7 cellular contexts compared by ENCODE assay signal in the genomic region with DNA sequence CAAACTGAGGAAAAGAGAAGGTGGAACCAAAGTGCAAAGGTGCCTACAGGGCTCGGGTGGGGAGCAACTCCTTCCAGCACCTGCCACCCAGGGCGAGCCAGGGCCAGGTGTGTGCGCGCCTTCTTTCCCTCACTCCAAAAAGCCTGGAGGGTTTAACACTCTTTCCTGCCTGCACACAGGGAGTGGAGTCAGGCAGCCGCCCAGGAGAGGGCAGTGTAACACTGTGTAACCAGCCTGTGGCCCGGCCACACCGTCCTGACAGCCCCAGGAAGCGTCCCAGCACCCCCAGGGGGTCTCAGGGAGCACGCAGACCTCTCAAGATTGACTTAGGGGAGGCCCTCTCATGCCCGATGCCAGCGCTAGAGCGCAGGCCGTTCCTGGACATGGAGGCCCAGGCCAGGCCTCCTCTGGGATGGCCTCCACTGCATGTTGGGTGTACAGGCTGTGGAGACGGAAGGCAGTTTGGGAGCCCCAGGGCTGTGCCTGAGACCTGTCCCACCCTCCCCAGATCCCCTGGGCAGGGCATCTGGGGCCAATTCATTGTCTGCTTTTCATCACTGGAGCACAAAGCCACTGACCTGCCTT. TPM values are rescaled to one million over a fixed set of nuclear protein-coding genes. Genes with fewer than 3 reads are reported as not detected.
DNase-seq lines count a peak whose midpoint lies in the region; FAIRE-seq and TF ChIP-seq lines count a peak whose summit lies in the region.

No MANE protein-coding gene starts in this region.

- FAIRE-seq in G401.6 (lab: Jason Lieb, UNC) = peak; percentile 57
- no peak for FAIRE-seq in H54 (lab: Jason Lieb, UNC)
- no peak for FAIRE-seq in frontal cortex (lab: Jason Lieb, UNC)

- H3K27ac ChIP-seq in VCaP = peak overlapping the region; percentile 64

- TF ChIP-seq POLR2A in H54 (IDR thresholded peaks at IDR 0.05; ENCODE audit: low read depth, low read length) = no peak

- peak; percentile 89 for TF ChIP-seq CTCF in VCaP (conservative IDR thresholded peaks at IDR 0.05)

- DNase-seq in H54 (ENCODE audit: insufficient read length, low spot score) (peak; percentile 78), NCI-H146 treated with DMSO at 0.1 percent for 48 hours (lab: John Stamatoyannopoulos, UW; ENCODE audit: unreplicated experiment) (peak; percentile 45), foreskin melanocyte (peak; percentile 65), renal cortical epithelial cell (ENCODE audit: low read depth) (peak; percentile 21), frontal cortex (ENCODE audit: low spot score in 2 of 2) (no peak)

RNA-seq across cellular contexts. Expression of a gene that starts 13.4 kb away (rescaled TPM):
- total RNA-seq in renal cortical epithelial cell (24.8 and 30.8 TPM in 2 replicates), frontal cortex (15.9 TPM)

RNA-seq across cellular contexts. Expression of a gene that starts 42.9 kb away (rescaled TPM):
- total RNA-seq in renal cortical epithelial cell = 19.6 and 22.0 TPM in 2 replicates
- total RNA-seq in frontal cortex = 25.3 TPM

Comparison
In these comparisons a context has a peak if more than half of its experiments do, and no peak if none do; other contexts are left out.
1. DNase-seq: peak in H54 (single experiment), NCI-H146 treated with DMSO at 0.1 percent for 48 hours (single experiment), foreskin melanocyte (single experiment) and renal cortical epithelial cell (single experiment); none in frontal cortex (0 of 2).